20 cellular contexts compared by ENCODE assay signal in genomic region chr9:81626511-81626910, GRCh38.
DNase-seq lines count a peak whose midpoint lies in the region; ATAC-seq and FAIRE-seq lines count a peak whose summit lies in the region.
"Had no signal": no experiment of that assay in that cellular context is flagged by ENCODE, and none has a peak within 500 bp of the region (broad histone marks: within the 10 kb centered on the region; RNA-seq: fewer than 3 reads in every experiment).

No MANE protein-coding gene starts in this region.

- FAIRE-seq in RCC 7860 (lab: Jason Lieb, UNC) (peak; percentile 65), GM19239 (lab: Jason Lieb, UNC) (no peak)

- no peak for ATAC-seq in GM21360 (IDR thresholded peaks at IDR 0.05; ENCODE audit: unreplicated experiment)
- ATAC-seq: activated CD8-positive, alpha-beta T cell treated with anti-CD3 and anti-CD28 coated beads for 36 hours; activated naive CD4-positive, alpha-beta T cell treated with anti-CD3 and anti-CD28 coated beads, Interleukin-2, amount 50 U/mL, for 72 hours; body of pancreas had no signal

- DNase-seq in HCEC 1CT: peak; percentile 13
- peak; percentile 78 for DNase-seq in RCC 7860 (ENCODE audit: low spot score)
- peak; percentile 49 for DNase-seq in glomerular visceral epithelial cell (ENCODE audit: extremely low spot score)
- DNase-seq in renal cortical epithelial cell (ENCODE audit: low read depth): peak; percentile 80
- no peak for DNase-seq in pons (ENCODE audit: low spot score)
- DNase-seq in NK-92 treated with Interleukin-12 subunit alpha and Interleukin-12 subunit beta, amount 100 ng/mL, for 24 hours (lab: John Stamatoyannopoulos, UW): no peak
- DNase-seq in GM19239 (ENCODE audit: insufficient read length, low spot score): no peak
- DNase-seq: activated B cell treated with CpG ODN at 0.5 μM for 24 hours; activated CD8-positive, alpha-beta T cell treated with anti-CD3 and anti-CD28 coated beads for 36 hours; activated T-cell treated with anti-CD3 and anti-CD28 coated beads, Interleukin-2, amount 50 U/mL, for 48 hours; AML-193; body of pancreas; hippocampal formation; NCI-H1105; NCI-H82; sigmoid colon; stimulated activated CD4-positive, alpha-beta T cell treated with anti-CD3 and anti-CD28 coated beads, Interleukin-1b, Interleukin-23, amount 100 ng/mL, for 48 hours; substantia nigra had no signal

Comparison
In these comparisons a context has a peak if more than half of its experiments do, and no peak if none do; other contexts are left out.
1. DNase-seq: peak in HCEC 1CT (single experiment), RCC 7860 (single experiment), glomerular visceral epithelial cell (single experiment) and renal cortical epithelial cell (single experiment); none in pons (single experiment), NK-92 treated with Interleukin-12 subunit alpha and Interleukin-12 subunit beta, amount 100 ng/mL, for 24 hours (single experiment) and GM19239 (single experiment).